25 cellular contexts compared by ENCODE assay signal in genomic region chr3:138023754-138024153, GRCh38. TPM values are rescaled to one million over a fixed set of nuclear protein-coding genes. Genes with fewer than 3 reads are reported as not detected.
DNase-seq lines count a peak whose midpoint lies in the region; ATAC-seq, FAIRE-seq and TF ChIP-seq lines count a peak whose summit lies in the region.
"Had no signal": no experiment of that assay in that cellular context is flagged by ENCODE, and none has a peak within 500 bp of the region (broad histone marks: within the 10 kb centered on the region; RNA-seq: fewer than 3 reads in every experiment).

No MANE protein-coding gene starts in this region.

- no peak overlapping the region for H3K4me3 Mint-ChIP-seq in activated T-helper 17 cell treated with anti-CD3 and anti-CD28 coated beads, Interleukin-2, amount 50 U/mL, for 72 hours
- H3K4me3 Mint-ChIP-seq: IgD-negative memory B cell; T-helper 1 cell treated with Interleukin-12 subunit alpha and Interleukin-12 subunit beta and Interleukin-4 antibody, amounts not matched to agents 30 μg/mL and 1 μg/mL, for 36 hours had no signal

- H3K36me3 Mint-ChIP-seq in activated T-helper 17 cell treated with anti-CD3 and anti-CD28 coated beads, Interleukin-2, amount 50 U/mL, for 72 hours (ENCODE audit: low read depth) = no peaks in the 10 kb centered on the region
- H3K36me3 Mint-ChIP-seq: IgD-negative memory B cell had no signal

- no peaks in the 10 kb centered on the region for H3K9me3 Mint-ChIP-seq in activated T-helper 17 cell treated with anti-CD3 and anti-CD28 coated beads, Interleukin-2, amount 50 U/mL, for 72 hours
- H3K9me3 Mint-ChIP-seq: IgD-negative memory B cell; T-helper 1 cell treated with Interleukin-12 subunit alpha and Interleukin-12 subunit beta and Interleukin-4 antibody, amounts not matched to agents 30 μg/mL and 1 μg/mL, for 36 hours had no signal

- ATAC-seq in GM18520 (IDR thresholded peaks at IDR 0.05; ENCODE audit: unreplicated experiment) (peak; percentile 43), HG02798 (IDR thresholded peaks at IDR 0.05; ENCODE audit: poor library complexity, unreplicated experiment) (peak; percentile 40), HG03442 (IDR thresholded peaks at IDR 0.05; ENCODE audit: unreplicated experiment) (no peak)
- peak; percentile 39 for ATAC-seq in activated T-helper 17 cell treated with anti-CD3 and anti-CD28 coated beads, Interleukin-2, amount 50 U/mL, for 72 hours (replicated peaks)

- no peak for FAIRE-seq in GM12891 (lab: Jason Lieb, UNC)
- FAIRE-seq in H54 (lab: Jason Lieb, UNC) = no peak
- FAIRE-seq: D721Med, GM18507 had no signal

- H3K27me3 Mint-ChIP-seq in activated T-helper 17 cell treated with anti-CD3 and anti-CD28 coated beads, Interleukin-2, amount 50 U/mL, for 72 hours = peaks cover 4% of the 10 kb centered on the region
- H3K27me3 Mint-ChIP-seq: IgD-negative memory B cell had no signal

- TF ChIP-seq POLR2A in GM12891 (IDR thresholded peaks at IDR 0.05; ENCODE audit: low read depth, low read length) (no peak), H54 (IDR thresholded peaks at IDR 0.05; ENCODE audit: low read depth, low read length) (no peak)

- no peaks in the 10 kb centered on the region for H3K4me1 Mint-ChIP-seq in activated T-helper 17 cell treated with anti-CD3 and anti-CD28 coated beads, Interleukin-2, amount 50 U/mL, for 72 hours
- H3K4me1 Mint-ChIP-seq: IgD-negative memory B cell had no signal

- DNase-seq in GM12891 (ENCODE audit: insufficient read length, low spot score) = no peak
- no peak for DNase-seq in NCI-H2081 (lab: John Stamatoyannopoulos, UW)
- no peak for DNase-seq in NCI-H2196 (lab: John Stamatoyannopoulos, UW; ENCODE audit: unreplicated experiment)
- DNase-seq in H54 (ENCODE audit: insufficient read length, low spot score) = no peak
- DNase-seq: BE2C, DMS53, GF-D8, H7, Karpas-422, NCI-H1694, NCI-H69, PC-9, RPMI8226, SHP77 had no signal

- H3K27ac Mint-ChIP-seq in activated T-helper 17 cell treated with anti-CD3 and anti-CD28 coated beads, Interleukin-2, amount 50 U/mL, for 72 hours = no peak overlapping the region
- H3K27ac Mint-ChIP-seq: IgD-negative memory B cell; T-helper 1 cell treated with Interleukin-12 subunit alpha and Interleukin-12 subunit beta and Interleukin-4 antibody, amounts not matched to agents 30 μg/mL and 1 μg/mL, for 36 hours had no signal

TF ChIP-seq in GM12891, 5 proteins besides CTCF, POLR2A, EP300 and RAD21:
- TF ChIP-seq PAX5 (IDR thresholded peaks at IDR 0.05; ENCODE audit: insufficient read depth, low read length, severe bottlenecking) = no peak
- 0 out of 2 replicates have a peak, but pooled peaks have one; percentile 18 for TF ChIP-seq SPI1 (IDR thresholded peaks at IDR 0.05; ENCODE audit: low read depth, low read length)
- no peak for TF ChIP-seq POU2F2 (IDR thresholded peaks at IDR 0.05; ENCODE audit: low read depth, low read length)
- no peak for TF ChIP-seq POLR2AphosphoS5 (IDR thresholded peaks at IDR 0.05; ENCODE audit: low read depth, low read length)

RNA-seq across cellular contexts. Expression of gene CLDN18, which starts 13.8 kb away (rescaled TPM):
- polyA plus RNA-seq in GM12891 (2012; ENCODE audit: low read depth, missing spikeins) = not detected
- total RNA-seq in activated T-helper 17 cell treated with anti-CD3 and anti-CD28 coated beads, Interleukin-2, amount 50 U/mL, for 72 hours = not detected
- total RNA-seq: A673, M059J, NCI-H460, PC-9 had no signal
- polyA plus RNA-seq: IgD-negative memory B cell had no signal
